ENCODE assay signal across 9 cellular contexts in the genomic region with DNA sequence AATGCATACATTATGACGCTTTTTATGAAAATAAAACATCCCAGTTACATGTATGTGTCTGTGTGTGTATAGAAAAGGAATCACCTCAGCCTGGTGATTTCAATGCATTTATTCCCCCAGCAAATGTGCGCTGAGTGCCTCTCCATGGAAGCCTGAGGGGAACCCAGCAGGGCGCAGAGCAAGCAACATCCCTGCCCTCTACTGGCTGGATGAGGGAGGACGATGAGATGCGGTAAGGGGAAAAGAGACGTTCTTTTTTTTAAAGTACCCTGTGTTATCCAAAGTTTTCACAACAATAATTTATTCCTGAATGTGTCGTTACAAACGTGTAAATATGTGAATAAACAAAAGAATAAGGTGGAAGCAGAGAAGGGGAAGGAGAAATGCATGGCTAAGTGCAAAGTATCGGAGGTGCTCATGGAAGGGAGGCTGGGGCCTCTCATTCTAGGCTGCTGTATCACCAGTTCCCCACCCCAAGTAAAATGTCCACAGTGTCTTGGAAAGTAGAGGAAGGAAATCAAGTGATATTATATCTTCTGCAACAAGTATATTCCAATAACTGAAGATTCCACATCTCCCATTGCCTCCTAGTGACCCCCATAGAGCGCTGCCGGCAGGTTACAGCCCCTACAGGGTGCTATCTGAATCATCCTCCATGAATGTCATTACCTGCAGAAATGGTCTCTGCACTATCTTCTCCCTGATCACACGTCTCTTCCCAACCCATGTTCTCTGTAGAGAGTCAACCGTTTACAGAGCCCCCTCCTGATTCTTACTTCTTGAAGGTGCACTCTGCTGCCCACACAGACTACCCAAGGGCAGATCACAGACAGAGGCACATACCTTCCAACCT. TPM values are rescaled to one million over a fixed set of nuclear protein-coding genes. Genes with fewer than 3 reads are reported as not detected.
DNase-seq lines count a peak whose midpoint lies in the region; ATAC-seq and TF ChIP-seq lines count a peak whose summit lies in the region.
"Had no signal": no experiment of that assay in that cellular context is flagged by ENCODE, and none has a peak within 500 bp of the region (broad histone marks: within the 10 kb centered on the region; RNA-seq: fewer than 3 reads in every experiment).

No MANE protein-coding gene starts in this region.

- H3K27ac ChIP-seq in ascending aorta = no peak overlapping the region
- no peak overlapping the region for H3K27ac ChIP-seq in uterus

- DNase-seq in D341Med (ENCODE audit: low spot score) (peak; percentile 70), Kasumi-1 (lab: John Stamatoyannopoulos, UW) (peak; percentile 60 to 79), ascending aorta (ENCODE audit: low spot score in 2 of 2) (no peak), islet precursor cell (peak; percentile 78), uterus (no peak)

- intact Hi-C loops in ascending aorta (cut with DNase I) = no loop called here
- intact Hi-C loops in uterus (cut with DNase I; ENCODE audit: low total_unique reads) = no loop called here

- H3K4me1 ChIP-seq in ascending aorta (no peaks in the 10 kb centered on the region), uterus (no peaks in the 10 kb centered on the region)

- H3K9me3 ChIP-seq in ascending aorta (no peaks in the 10 kb centered on the region), uterus (no peaks in the 10 kb centered on the region)

- H3K36me3 ChIP-seq in ascending aorta (no peaks in the 10 kb centered on the region), uterus (no peaks in the 10 kb centered on the region)

- no peak overlapping the region for H3K4me3 ChIP-seq in ascending aorta
- no peak overlapping the region for H3K4me3 ChIP-seq in uterus

- ATAC-seq in GM19351 (IDR thresholded peaks at IDR 0.05; ENCODE audit: unreplicated experiment) = peak; percentile 94
- no peak for ATAC-seq in GM21447 (IDR thresholded peaks at IDR 0.05; ENCODE audit: unreplicated experiment)
- no peak for ATAC-seq in HG02938 (IDR thresholded peaks at IDR 0.05; ENCODE audit: unreplicated experiment)

- TF ChIP-seq CTCF in ascending aorta (IDR thresholded peaks at IDR 0.05) (peak; percentile 17 to 59 (median 51)), uterus (IDR thresholded peaks at IDR 0.05) (peak in 3 of 4 experiments; percentile 28 to 39 (median 29))

- TF ChIP-seq POLR2A in uterus (IDR thresholded peaks at IDR 0.05) = no peak

- no peaks in the 10 kb centered on the region for H3K27me3 ChIP-seq in ascending aorta
- no peaks in the 10 kb centered on the region for H3K27me3 ChIP-seq in uterus

RNA-seq across cellular contexts. Expression of a gene that starts 13.0 kb away (rescaled TPM):
- total RNA-seq in ascending aorta = 25.8 TPM
- 10 to 100 TPM in 2 of 4 donors, 1 to 10 TPM in 2; 2.6 to 49.5 (median 6.9) TPM for total RNA-seq in uterus
- total RNA-seq: T-helper 1 cell treated with Interleukin-12 subunit alpha and Interleukin-12 subunit beta and Interleukin-4 antibody, amounts not matched to agents 30 ng/mL and 1 ng/mL, for 36 hours had no signal

Comparison
In these comparisons a context has a peak if more than half of its experiments do, and no peak if none do; other contexts are left out.
1. DNase-seq: peak in D341Med (single experiment), Kasumi-1 (2 of 2) and islet precursor cell (single experiment); none in ascending aorta (0 of 2) and uterus (0 of 2).